Comparison of ENCODE assay signal across 16 cellular contexts in genomic region chr6:136036601-136037000, GRCh38.
DNase-seq lines count a peak whose midpoint lies in the region; ATAC-seq and TF ChIP-seq lines count a peak whose summit lies in the region.
"Had no signal": no experiment of that assay in that cellular context is flagged by ENCODE, and none has a peak within 500 bp of the region (broad histone marks: within the 10 kb centered on the region; RNA-seq: fewer than 3 reads in every experiment).

No MANE protein-coding gene starts in this region.

- no peaks in the 10 kb centered on the region for H3K9me3 Mint-ChIP-seq in mesothelial cell of epicardium
- H3K9me3 Mint-ChIP-seq in activated T-helper 1 cell treated with anti-CD3 and anti-CD28 coated beads, Interleukin-12 subunit alpha, Interleukin-12 subunit beta, Interleukin-2, Interleukin-4 antibody, amounts not matched to agents 30 ng/mL and 10 ng/mL and 1 ng/mL, durations not matched to agents 14 hours and 24 hours and 36 hours, result no peaks in the 10 kb centered on the region
- H3K9me3 Mint-ChIP-seq: activated CD4-positive, alpha-beta T cell treated with anti-CD3 and anti-CD28 coated beads, Interleukin-2, amount 10 ng/mL, durations not matched to agents 24 days and 14 days; endodermal cell; IgD-negative memory B cell; naive thymus-derived CD8-positive, alpha-beta T cell had no signal

- no peak for TF ChIP-seq CTCF in Peyer's patch (IDR thresholded peaks at IDR 0.05)
- no peak for TF ChIP-seq CTCF in choroid plexus epithelial cell (conservative IDR thresholded peaks at IDR 0.05; ENCODE audit: low read depth, low read length)
- no peak for TF ChIP-seq CTCF in mesothelial cell of epicardium (IDR thresholded peaks at IDR 0.05; ENCODE audit: unreplicated experiment)

- H3K27ac Mint-ChIP-seq in mesothelial cell of epicardium, result peak overlapping the region; percentile 92
- H3K27ac Mint-ChIP-seq in activated T-helper 1 cell treated with anti-CD3 and anti-CD28 coated beads, Interleukin-12 subunit alpha, Interleukin-12 subunit beta, Interleukin-2, Interleukin-4 antibody, amounts not matched to agents 30 ng/mL and 10 ng/mL and 1 ng/mL, durations not matched to agents 14 hours and 24 hours and 36 hours, result no peak overlapping the region
- H3K27ac Mint-ChIP-seq: activated CD4-positive, alpha-beta T cell treated with anti-CD3 and anti-CD28 coated beads, Interleukin-2, amount 10 ng/mL, durations not matched to agents 24 days and 14 days; endodermal cell; IgD-negative memory B cell had no signal

- no peak for TF ChIP-seq POLR2A in Peyer's patch (IDR thresholded peaks at IDR 0.05)

- ATAC-seq in HG03097 (IDR thresholded peaks at IDR 0.05; ENCODE audit: low FRiP score, unreplicated experiment), result no peak
- ATAC-seq: PC-3 had no signal

- no peaks in the 10 kb centered on the region for H3K36me3 ChIP-seq in Peyer's patch

- intact Hi-C loops in activated T-helper 1 cell treated with anti-CD3 and anti-CD28 coated beads, Interleukin-12 subunit alpha, Interleukin-12 subunit beta, Interleukin-2, Interleukin-4 antibody, amounts not matched to agents 30 ng/mL and 10 ng/mL and 1 ng/mL, durations not matched to agents 14 hours and 24 hours and 36 hours (cut with micrococcal nuclease), result no loop called here

- H3K36me3 Mint-ChIP-seq in mesothelial cell of epicardium, result no peaks in the 10 kb centered on the region
- H3K36me3 Mint-ChIP-seq in activated T-helper 1 cell treated with anti-CD3 and anti-CD28 coated beads, Interleukin-12 subunit alpha, Interleukin-12 subunit beta, Interleukin-2, Interleukin-4 antibody, amounts not matched to agents 30 ng/mL and 10 ng/mL and 1 ng/mL, durations not matched to agents 14 hours and 24 hours and 36 hours (ENCODE audit: low read depth), result no peaks in the 10 kb centered on the region
- H3K36me3 Mint-ChIP-seq: IgD-negative memory B cell; naive thymus-derived CD8-positive, alpha-beta T cell had no signal

- H3K4me1 ChIP-seq in Peyer's patch, result peaks cover 0 to 5% (median 0%) of the 10 kb centered on the region in 4 donors

- H3K4me3 ChIP-seq in Peyer's patch (no peak overlapping the region), choroid plexus epithelial cell (ENCODE audit: low read depth, low read length) (peak overlapping the region; percentile 64)
- H3K4me3 ChIP-seq: lung had no signal

- peak overlapping the region in 3 of 4 donors; percentile 8 to 71 (median 36) for H3K27ac ChIP-seq in Peyer's patch
- H3K27ac ChIP-seq in temporal lobe (ENCODE audit: low read depth, low read length), result peak overlapping the region; percentile 65

- H3K9me3 ChIP-seq in Peyer's patch, result no peaks in the 10 kb centered on the region

- DNase-seq in Peyer's patch (no peak), choroid plexus epithelial cell (ENCODE audit: low read depth) (peak; percentile 51), mesothelial cell of epicardium (ENCODE audit: low spot score in 2 of 2, unreplicated experiment in 2 of 2) (no peak), NCI-H2029 treated with DMSO at 0.1 percent for 48 hours (lab: John Stamatoyannopoulos, UW) (no peak)
- DNase-seq in activated T-helper 1 cell treated with anti-CD3 and anti-CD28 coated beads, Interleukin-12 subunit alpha, Interleukin-12 subunit beta, Interleukin-2, Interleukin-4 antibody, amounts not matched to agents 30 ng/mL and 10 ng/mL and 1 ng/mL, durations not matched to agents 14 hours and 24 hours and 36 hours (ENCODE audit: low spot score), result no peak
- DNase-seq: activated CD4-positive, alpha-beta T cell treated with anti-CD3 and anti-CD28 coated beads, Interleukin-2, amount 10 ng/mL, durations not matched to agents 24 days and 14 days; activated naive CD4-positive, alpha-beta T cell treated with anti-CD3 and anti-CD28 coated beads, Interleukin-2, amount 50 U/mL, for 16 hours; DMS153; endodermal cell; naive thymus-derived CD8-positive, alpha-beta T cell; NCI-H526 treated with DMSO at 0.1 percent for 48 hours; PC-3 had no signal

- no peaks in the 10 kb centered on the region for H3K27me3 ChIP-seq in Peyer's patch

- no peaks in the 10 kb centered on the region for H3K27me3 Mint-ChIP-seq in mesothelial cell of epicardium (ENCODE audit: low read depth)
- peaks cover 6% of the 10 kb centered on the region for H3K27me3 Mint-ChIP-seq in activated T-helper 1 cell treated with anti-CD3 and anti-CD28 coated beads, Interleukin-12 subunit alpha, Interleukin-12 subunit beta, Interleukin-2, Interleukin-4 antibody, amounts not matched to agents 30 ng/mL and 10 ng/mL and 1 ng/mL, durations not matched to agents 14 hours and 24 hours and 36 hours (ENCODE audit: insufficient read depth)

- H3K4me1 Mint-ChIP-seq in mesothelial cell of epicardium, result peaks cover 80% of the 10 kb centered on the region
- no peaks in the 10 kb centered on the region for H3K4me1 Mint-ChIP-seq in activated T-helper 1 cell treated with anti-CD3 and anti-CD28 coated beads, Interleukin-12 subunit alpha, Interleukin-12 subunit beta, Interleukin-2, Interleukin-4 antibody, amounts not matched to agents 30 ng/mL and 10 ng/mL and 1 ng/mL, durations not matched to agents 14 hours and 24 hours and 36 hours (ENCODE audit: low read depth)

- no peak overlapping the region for H3K4me3 Mint-ChIP-seq in mesothelial cell of epicardium
- no peak overlapping the region for H3K4me3 Mint-ChIP-seq in activated T-helper 1 cell treated with anti-CD3 and anti-CD28 coated beads, Interleukin-12 subunit alpha, Interleukin-12 subunit beta, Interleukin-2, Interleukin-4 antibody, amounts not matched to agents 30 ng/mL and 10 ng/mL and 1 ng/mL, durations not matched to agents 14 hours and 24 hours and 36 hours
- H3K4me3 Mint-ChIP-seq: activated CD4-positive, alpha-beta T cell treated with anti-CD3 and anti-CD28 coated beads, Interleukin-2, amount 10 ng/mL, durations not matched to agents 24 days and 14 days; endodermal cell; IgD-negative memory B cell had no signal
